In the genomic region with DNA sequence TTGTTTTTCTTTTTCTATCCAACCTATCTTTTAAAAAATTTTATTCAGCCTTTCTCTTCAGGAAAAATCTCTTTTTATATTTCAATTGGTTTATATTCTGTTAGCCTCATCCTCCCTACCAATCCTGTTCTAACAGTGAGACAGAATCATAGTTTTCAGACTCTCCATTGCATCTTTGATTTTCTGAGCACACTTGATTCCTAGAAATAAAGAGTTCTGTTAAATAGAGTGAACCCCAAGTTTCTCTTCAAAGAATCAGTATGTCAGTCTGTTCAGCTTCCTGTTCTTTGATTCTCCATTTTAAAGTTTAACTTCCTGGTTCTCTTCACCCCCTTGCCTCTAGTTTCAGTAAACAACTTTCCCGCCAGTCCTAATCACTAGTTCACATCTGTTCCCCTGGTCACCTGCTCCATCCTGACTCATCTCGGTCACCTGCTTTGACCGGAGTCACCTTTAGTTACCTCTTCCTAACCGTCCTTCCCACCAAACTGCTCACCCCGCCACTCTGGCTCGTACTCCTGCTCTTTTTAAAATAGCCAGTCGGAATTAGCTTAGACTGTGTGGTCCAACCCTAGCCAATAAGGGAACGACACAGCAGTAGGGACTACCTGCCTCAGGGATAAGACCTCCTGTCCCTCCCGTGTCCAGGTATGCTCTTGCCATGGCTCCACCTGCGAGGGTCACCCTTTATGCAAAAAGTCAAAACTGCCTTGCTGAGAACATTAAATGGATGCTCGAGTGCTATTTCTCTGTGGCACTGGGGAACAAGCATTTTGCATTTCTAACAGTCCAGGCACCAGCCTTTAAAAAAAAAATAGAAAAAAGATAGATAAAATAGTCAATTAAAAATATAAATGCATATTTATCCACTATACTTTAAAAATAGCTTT, we compare ENCODE assay signal across 19 cellular contexts. TPM values are rescaled to one million over a fixed set of nuclear protein-coding genes. Genes with fewer than 3 reads are reported as not detected.
DNase-seq lines count a peak whose midpoint lies in the region; ATAC-seq and TF ChIP-seq lines count a peak whose summit lies in the region.
"Had no signal": no experiment of that assay in that cellular context is flagged by ENCODE, and none has a peak within 500 bp of the region (broad histone marks: within the 10 kb centered on the region; RNA-seq: fewer than 3 reads in every experiment).

No MANE protein-coding gene starts in this region.

- H3K36me3 Mint-ChIP-seq in activated T-cell treated with anti-CD3 and anti-CD28 coated beads, Interleukin-2, amount 50 U/mL, for 24 hours (ENCODE audit: low read depth) = peaks cover 75% of the 10 kb centered on the region
- H3K36me3 Mint-ChIP-seq in brain = peaks cover 49% of the 10 kb centered on the region
- H3K36me3 Mint-ChIP-seq in stimulated activated naive B cell treated with anti-CD40 and anti-IgM and Interleukin-4, amounts not matched to agents 10 μg/mL and 1 μg/mL and 100 μg/mL, for 72 hours = peaks cover 29 to 54% of the 10 kb centered on the region in 2 donors

- H3K9me3 Mint-ChIP-seq in activated T-cell treated with anti-CD3 and anti-CD28 coated beads, Interleukin-2, amount 50 U/mL, for 24 hours = no peaks in the 10 kb centered on the region
- H3K9me3 Mint-ChIP-seq in brain = no peaks in the 10 kb centered on the region
- peaks cover 6 to 8% of the 10 kb centered on the region in 2 donors for H3K9me3 Mint-ChIP-seq in stimulated activated naive B cell treated with anti-CD40 and anti-IgM and Interleukin-4, amounts not matched to agents 10 μg/mL and 1 μg/mL and 100 μg/mL, for 72 hours
- H3K9me3 Mint-ChIP-seq: neural progenitor cell had no signal

- H3K27me3 Mint-ChIP-seq in activated T-cell treated with anti-CD3 and anti-CD28 coated beads, Interleukin-2, amount 50 U/mL, for 24 hours = no peaks in the 10 kb centered on the region
- H3K27me3 Mint-ChIP-seq in brain = peaks cover 3% of the 10 kb centered on the region
- H3K27me3 Mint-ChIP-seq in stimulated activated naive B cell treated with anti-CD40 and anti-IgM and Interleukin-4, amounts not matched to agents 10 μg/mL and 1 μg/mL and 100 μg/mL, for 72 hours = no peaks in the 10 kb centered on the region
- H3K27me3 Mint-ChIP-seq: activated B cell treated with CpG ODN at 0.5 μM for 24 hours had no signal

- H3K9me3 ChIP-seq in Panc1 (ENCODE audit: control insufficient read depth, insufficient read depth, low read depth, low read length) = no peaks in the 10 kb centered on the region
- H3K9me3 ChIP-seq: adrenal gland, esophagus muscularis mucosa, tibial nerve had no signal

- peak overlapping the region; percentile 7 for H3K27ac Mint-ChIP-seq in activated T-cell treated with anti-CD3 and anti-CD28 coated beads, Interleukin-2, amount 50 U/mL, for 24 hours
- H3K27ac Mint-ChIP-seq in brain = peak overlapping the region in 3 of 5 experiments; percentile 6 to 13 (median 11)
- peak overlapping the region; percentile 80 for H3K27ac Mint-ChIP-seq in stimulated activated naive B cell treated with anti-CD40 and anti-IgM and Interleukin-4, amounts not matched to agents 10 μg/mL and 1 μg/mL and 100 μg/mL, for 72 hours
- H3K27ac Mint-ChIP-seq: activated B cell treated with CpG ODN at 0.5 μM for 24 hours, neural progenitor cell had no signal

- CTCF ChIA-PET in Panc1 (lab: Charles Lee) = no interaction called here

- no peaks in the 10 kb centered on the region for H3K36me3 ChIP-seq in Panc1 (ENCODE audit: control insufficient read depth, insufficient read depth, low read length)

- H3K4me1 Mint-ChIP-seq in activated T-cell treated with anti-CD3 and anti-CD28 coated beads, Interleukin-2, amount 50 U/mL, for 24 hours (ENCODE audit: low read depth) = peaks cover 16% of the 10 kb centered on the region
- no peaks in the 10 kb centered on the region for H3K4me1 Mint-ChIP-seq in brain
- peaks cover 7 to 20% of the 10 kb centered on the region in 2 donors for H3K4me1 Mint-ChIP-seq in stimulated activated naive B cell treated with anti-CD40 and anti-IgM and Interleukin-4, amounts not matched to agents 10 μg/mL and 1 μg/mL and 100 μg/mL, for 72 hours
- H3K4me1 Mint-ChIP-seq: neural progenitor cell had no signal

- DNase-seq in activated T-cell treated with anti-CD3 and anti-CD28 coated beads, Interleukin-2, amount 50 U/mL, for 24 hours = no peak
- DNase-seq in activated T-cell treated with anti-CD3 and anti-CD28 coated beads, Interleukin-2, amount 50 U/mL, for 1 hour = no peak
- DNase-seq in Panc1 (ENCODE audit: low read depth, low spot score) (no peak), NCI-H2081 (lab: John Stamatoyannopoulos, UW) (no peak)
- no peak for DNase-seq in stimulated activated naive B cell treated with anti-CD40 and anti-IgM and Interleukin-4, amounts not matched to agents 10 μg/mL and 1 μg/mL and 100 μg/mL, for 72 hours
- DNase-seq: activated B cell treated with CpG ODN at 0.5 μM for 24 hours; KBM-7; NCI-H1930; NCI-H446 treated with DMSO at 0.1 percent for 48 hours; NK-92 treated with Interleukin-12 subunit alpha and Interleukin-12 subunit beta, amount 100 ng/mL, for 24 hours; spleen had no signal

- in situ Hi-C loops in Panc1 (cut with HindIII; ENCODE audit: low pct_unique_long_range_greater_than_20kb, low sequenced_read_pairs) = no loop called here

- no peak overlapping the region for H3K4me3 Mint-ChIP-seq in activated T-cell treated with anti-CD3 and anti-CD28 coated beads, Interleukin-2, amount 50 U/mL, for 24 hours
- H3K4me3 Mint-ChIP-seq in brain = no peak overlapping the region
- no peak overlapping the region for H3K4me3 Mint-ChIP-seq in stimulated activated naive B cell treated with anti-CD40 and anti-IgM and Interleukin-4, amounts not matched to agents 10 μg/mL and 1 μg/mL and 100 μg/mL, for 72 hours
- H3K4me3 Mint-ChIP-seq: activated B cell treated with CpG ODN at 0.5 μM for 24 hours, neural progenitor cell had no signal

- TF ChIP-seq CTCF in Panc1 (IDR thresholded peaks at IDR 0.05) = no peak
- TF ChIP-seq CTCF in brain (conservative IDR thresholded peaks at IDR 0.05) = no peak

- H3K4me3 ChIP-seq in Panc1 (ENCODE audit: low read depth in 2 of 2, low read length in 2 of 2) = no peak overlapping the region
- H3K4me3 ChIP-seq: adrenal gland, esophagus muscularis mucosa, neural progenitor cell, spleen, tibial nerve had no signal

- H3K27ac ChIP-seq in Panc1 (ENCODE audit: low read length) = no peak overlapping the region
- H3K27ac ChIP-seq: adrenal gland, C4-2B, esophagus muscularis mucosa, neural progenitor cell, spleen, tibial nerve had no signal

- no peaks in the 10 kb centered on the region for H3K27me3 ChIP-seq in Panc1 (ENCODE audit: control insufficient read depth, insufficient read depth, low read length)
- H3K27me3 ChIP-seq: adrenal gland, esophagus muscularis mucosa, neural progenitor cell, spleen, tibial nerve had no signal

- H3K4me1 ChIP-seq in Panc1 (ENCODE audit: control insufficient read depth, insufficient read depth, low read length) = no peaks in the 10 kb centered on the region
- H3K4me1 ChIP-seq: esophagus muscularis mucosa, neural progenitor cell, tibial nerve had no signal

- ATAC-seq in Panc1 (no peak), GM18520 (IDR thresholded peaks at IDR 0.05; ENCODE audit: unreplicated experiment) (no peak), GM21737 (IDR thresholded peaks at IDR 0.05; ENCODE audit: unreplicated experiment) (no peak)
- ATAC-seq in stimulated activated naive B cell treated with anti-CD40 and anti-IgM and Interleukin-4, amounts not matched to agents 10 μg/mL and 1 μg/mL and 100 μg/mL, for 72 hours (replicated peaks) = no peak

- POLR2A ChIA-PET in Panc1 (lab: Charles Lee) = no interaction called here

- TSS peak; percentile 23 for BruUV-seq in Panc1 (replicated peaks; lab: Mats Ljungman, UMichigan)

- intact Hi-C loops in Panc1 (cut with micrococcal nuclease; ENCODE audit: unreplicated experiment) = no loop called here

RNA-seq across cellular contexts. Expression of gene DDX51, which starts 48.4 kb away (rescaled TPM):
- 29.3 TPM for total RNA-seq in Panc1 (2021; ENCODE audit: unreplicated experiment)
- 38.0 TPM for polyA plus RNA-seq in Panc1 (2012; ENCODE audit: insufficient read length)
- polyA plus RNA-seq in brain (ENCODE audit: insufficient read depth, low read depth, low replicate concordance) = 19.3 TPM

RNA-seq across cellular contexts. Expression of gene NOC4L, which starts 48.5 kb away (rescaled TPM):
- 29.8 TPM for total RNA-seq in Panc1 (2021; ENCODE audit: unreplicated experiment)
- polyA plus RNA-seq in Panc1 (2012; ENCODE audit: insufficient read length) = 30.0 TPM
- polyA plus RNA-seq in brain (ENCODE audit: insufficient read depth, low read depth, low replicate concordance) = 30.6 TPM

Comparison
In these comparisons a context has a peak if more than half of its experiments do, and no peak if none do; other contexts are left out.
1. H3K27ac Mint-ChIP-seq: peak in every context shown above with its lines; median percentile 80 in stimulated activated naive B cell treated with anti-CD40 and anti-IgM and Interleukin-4, amounts not matched to agents 10 μg/mL and 1 μg/mL and 100 μg/mL, for 72 hours; 11 in brain; 7 in activated T-cell treated with anti-CD3 and anti-CD28 coated beads, Interleukin-2, amount 50 U/mL, for 24 hours.